8 cellular contexts compared by ENCODE assay signal in genomic region chr12:1791104-1791927, GRCh38. TPM values are rescaled to one million over a fixed set of nuclear protein-coding genes. Genes with fewer than 3 reads are reported as not detected.
DNase-seq lines count a peak whose midpoint lies in the region; ATAC-seq and TF ChIP-seq lines count a peak whose summit lies in the region.

No MANE protein-coding gene starts in this region.

- CTCF ChIA-PET in activated CD4-positive, alpha-beta memory T cell treated with anti-CD3 and anti-CD28 coated beads for 36 hours (lab: Charles Lee) = interaction anchor here (0.5 to 9.8 kb wide), 48 partner anchors 9 to 925 kb away, joined by 3 to 498 read pairs (median 4); partner anchors contain the start of gene ADIPOR2

- peak overlapping the region; percentile 44 for H3K27ac Mint-ChIP-seq in activated CD4-positive, alpha-beta memory T cell treated with anti-CD3 and anti-CD28 coated beads for 36 hours
- H3K27ac Mint-ChIP-seq in mesothelial cell of epicardium = no peak overlapping the region

- no peak for ATAC-seq in HG03469 (IDR thresholded peaks at IDR 0.05; ENCODE audit: unreplicated experiment)

- H3K4me3 ChIP-seq in AG09309 (ENCODE audit: control insufficient read depth, low read depth, low read length) = no peak overlapping the region
- H3K4me3 ChIP-seq in effector memory CD4-positive, alpha-beta T cell (ENCODE audit: insufficient read depth, low read depth, low read length, poor library complexity, severe bottlenecking) = no peak overlapping the region

- H3K27ac ChIP-seq in effector memory CD4-positive, alpha-beta T cell (ENCODE audit: insufficient read depth, low read length, poor library complexity, severe bottlenecking) = no peak overlapping the region

- TF ChIP-seq CTCF in AG09309 (IDR thresholded peaks at IDR 0.05; ENCODE audit: control insufficient read depth, insufficient read depth, low read depth, low read length, missing control alignments) (peak; percentile 82), mesothelial cell of epicardium (IDR thresholded peaks at IDR 0.05; ENCODE audit: unreplicated experiment) (peak; percentile 70)

- no peak overlapping the region for H3K4me3 Mint-ChIP-seq in activated CD4-positive, alpha-beta memory T cell treated with anti-CD3 and anti-CD28 coated beads for 36 hours
- no peak overlapping the region for H3K4me3 Mint-ChIP-seq in mesothelial cell of epicardium

- H3K4me1 Mint-ChIP-seq in activated CD4-positive, alpha-beta memory T cell treated with anti-CD3 and anti-CD28 coated beads for 36 hours (ENCODE audit: low read depth) = peaks cover 18% of the 10 kb centered on the region
- H3K4me1 Mint-ChIP-seq in mesothelial cell of epicardium = peaks cover 12% of the 10 kb centered on the region

- no peaks in the 10 kb centered on the region for H3K36me3 Mint-ChIP-seq in activated CD4-positive, alpha-beta memory T cell treated with anti-CD3 and anti-CD28 coated beads for 36 hours
- H3K36me3 Mint-ChIP-seq in mesothelial cell of epicardium = peaks cover 3% of the 10 kb centered on the region

- POLR2A ChIA-PET in activated CD4-positive, alpha-beta memory T cell treated with anti-CD3 and anti-CD28 coated beads for 36 hours (lab: Charles Lee) = interaction anchor here (0.6 to 1.8 kb wide), 3 partner anchors 135 to 149 kb away, joined by 3 to 9 read pairs (median 3); no protein-coding TSS in a partner anchor

- H3K27me3 ChIP-seq in effector memory CD4-positive, alpha-beta T cell (replicated peaks; ENCODE audit: control insufficient read depth, insufficient read depth, low read length, poor library complexity, severe bottlenecking) = no peaks in the 10 kb centered on the region

- no peaks in the 10 kb centered on the region for H3K9me3 Mint-ChIP-seq in activated CD4-positive, alpha-beta memory T cell treated with anti-CD3 and anti-CD28 coated beads for 36 hours
- H3K9me3 Mint-ChIP-seq in mesothelial cell of epicardium = no peaks in the 10 kb centered on the region

- no peak for DNase-seq in AG09309 (ENCODE audit: low read depth)
- peak; percentile 64 for DNase-seq in H4 (ENCODE audit: low spot score)
- DNase-seq in NCI-H510A treated with DMSO at 0.1 percent for 48 hours (lab: John Stamatoyannopoulos, UW) = peak; percentile 62
- DNase-seq in activated CD4-positive, alpha-beta memory T cell treated with anti-CD3 and anti-CD28 coated beads for 36 hours = peak; percentile 74
- DNase-seq in effector memory CD4-positive, alpha-beta T cell = peak; percentile 31 to 53 (median 38)
- no peak for DNase-seq in mesothelial cell of epicardium (ENCODE audit: low spot score in 2 of 2, unreplicated experiment in 2 of 2)
- DNase-seq in stimulated activated naive CD4-positive, alpha-beta T cell treated with Interleukin-2 at 50 U/mL for 16 hours (lab: John Stamatoyannopoulos, UW) = peak; percentile 51

- H3K9me3 ChIP-seq in effector memory CD4-positive, alpha-beta T cell (ENCODE audit: control insufficient read depth, low read length) = no peaks in the 10 kb centered on the region

- H3K36me3 ChIP-seq in effector memory CD4-positive, alpha-beta T cell (ENCODE audit: control insufficient read depth, insufficient read depth, low read length) = peaks cover 3% of the 10 kb centered on the region

- intact Hi-C loops in activated CD4-positive, alpha-beta memory T cell treated with anti-CD3 and anti-CD28 coated beads for 36 hours (cut with micrococcal nuclease) = loop anchor here (1.0 to 2.0 kb wide), 4 partner anchors 131 to 157 kb away; no protein-coding TSS in a partner anchor

- peaks cover 6% of the 10 kb centered on the region for H3K4me1 ChIP-seq in effector memory CD4-positive, alpha-beta T cell (ENCODE audit: control insufficient read depth, insufficient read depth, low read length, poor library complexity, severe bottlenecking)

- no peaks in the 10 kb centered on the region for H3K27me3 Mint-ChIP-seq in activated CD4-positive, alpha-beta memory T cell treated with anti-CD3 and anti-CD28 coated beads for 36 hours
- H3K27me3 Mint-ChIP-seq in mesothelial cell of epicardium (ENCODE audit: low read depth) = no peaks in the 10 kb centered on the region

RNA-seq across cellular contexts. Expression of gene LRTM2, which starts 29.0 kb away (rescaled TPM):
- not detected in 2 replicates for total RNA-seq in H4 (2014; rRNA removed; shearing (Covaris generic))
- total RNA-seq in activated CD4-positive, alpha-beta memory T cell treated with anti-CD3 and anti-CD28 coated beads for 36 hours = not detected
- 0.45 to 0.47 TPM in 2 of 3 replicates, not detected in the other for total RNA-seq in mesothelial cell of epicardium

Comparison
In these comparisons a context has a peak if more than half of its experiments do, and no peak if none do; other contexts are left out.
1. DNase-seq: peak in H4 (single experiment), NCI-H510A treated with DMSO at 0.1 percent for 48 hours (single experiment), activated CD4-positive, alpha-beta memory T cell treated with anti-CD3 and anti-CD28 coated beads for 36 hours (single experiment), effector memory CD4-positive, alpha-beta T cell (3 of 3) and stimulated activated naive CD4-positive, alpha-beta T cell treated with Interleukin-2 at 50 U/mL for 16 hours (single experiment); none in AG09309 (single experiment) and mesothelial cell of epicardium (0 of 2).